Comparison of ENCODE assay signal across 8 cellular contexts in genomic region chr6:142802124-142802523, GRCh38.
DNase-seq lines count a peak whose midpoint lies in the region; ATAC-seq, FAIRE-seq and TF ChIP-seq lines count a peak whose summit lies in the region.

No MANE protein-coding gene starts in this region.

- peak overlapping the region; percentile 28 for H3K4me2 ChIP-seq in mammary epithelial cell (ENCODE audit: insufficient read depth, low read depth, low read length)

- dilution Hi-C loops in mammary epithelial cell (cut with HindIII; ENCODE audit: low sequenced_read_pairs), result no loop called here

- no peak for TF ChIP-seq CTCF in mammary epithelial cell (conservative IDR thresholded peaks at IDR 0.05 in 1 of 2, IDR thresholded peaks at IDR 0.05 in 1 of 2; ENCODE audit: extremely low read depth in 1 of 2, insufficient read depth in 1 of 2, low read depth in 1 of 2, low read length in 2 of 2)
- TF ChIP-seq CTCF in omental fat pad (IDR thresholded peaks at IDR 0.05), result no peak

- peak overlapping the region; percentile 78 for H3K27ac ChIP-seq in mammary epithelial cell (ENCODE audit: insufficient read depth, low read depth, low read length)

- H3K4me3 ChIP-seq in MG63 (no peak overlapping the region), mammary epithelial cell (replicated peaks in 1 of 3; ENCODE audit: insufficient read depth in 1 of 3, low read depth in 2 of 3, low read length in 3 of 3) (no peak overlapping the region)

- CTCF ChIA-PET in mammary epithelial cell (lab: Charles Lee; ENCODE audit: low non-redundant PET), result no interaction called here

- DNase-seq in GM18507 (ENCODE audit: extremely low spot score, insufficient read length, low read depth) (no peak), MG63 (peak; percentile 84), mammary epithelial cell (peak; percentile 98), omental fat pad (ENCODE audit: low spot score) (no peak), COLO668 (lab: John Stamatoyannopoulos, UW; ENCODE audit: unreplicated experiment) (no peak), NCI-H1092 (lab: John Stamatoyannopoulos, UW) (no peak), SK-N-DZ (ENCODE audit: low spot score) (no peak)

- peak; percentile 60 for FAIRE-seq in GM18507 (lab: Jason Lieb, UNC)

- ATAC-seq in omental fat pad (ENCODE audit: low FRiP score), result peak; percentile 77
- no peak for ATAC-seq in GM21737 (IDR thresholded peaks at IDR 0.05; ENCODE audit: unreplicated experiment)

- H3K27me3 ChIP-seq in MG63, result no peaks in the 10 kb centered on the region
- H3K27me3 ChIP-seq in mammary epithelial cell (ENCODE audit: insufficient read depth, low read length), result no peaks in the 10 kb centered on the region

- H2AFZ ChIP-seq in mammary epithelial cell (ENCODE audit: low read depth, low read length), result no peak overlapping the region

- H3K9me3 ChIP-seq in MG63 (no peaks in the 10 kb centered on the region), mammary epithelial cell (replicated peaks; ENCODE audit: insufficient read depth, low read length) (no peaks in the 10 kb centered on the region)

- in situ Hi-C loops in mammary epithelial cell (cut with MboI; ENCODE audit: low sequenced_read_pairs in 2 of 2), result no loop called here

- intact Hi-C loops in mammary epithelial cell (cut with micrococcal nuclease), result loop anchor here (1.0 to 2.0 kb wide), 2 partner anchors 31 to 143 kb away; partner anchors contain the start of gene HIVEP2

- WGBS in mammary epithelial cell (ENCODE audit: low coverage, missing lambda C conversion rate), result 10% methylated on average over 1 of the region's 1 CpG

- H3K79me2 ChIP-seq in mammary epithelial cell (ENCODE audit: insufficient read depth, low read length), result peaks cover 34% of the 10 kb centered on the region

- BruUV-seq in mammary epithelial cell (replicated peaks; lab: Mats Ljungman, UMichigan), result no TSS peak

- no peaks in the 10 kb centered on the region for H4K20me1 ChIP-seq in mammary epithelial cell (ENCODE audit: insufficient read depth, low read length)

- H3K36me3 ChIP-seq in MG63 (no peaks in the 10 kb centered on the region), mammary epithelial cell (ENCODE audit: insufficient read depth, low read length) (no peaks in the 10 kb centered on the region)

- peaks cover 9% of the 10 kb centered on the region for H3K4me1 ChIP-seq in mammary epithelial cell (ENCODE audit: insufficient read depth, low read length)

- H3K9ac ChIP-seq in mammary epithelial cell (ENCODE audit: insufficient read depth, low read length), result no peak overlapping the region

Comparison
In these comparisons a context has a peak if more than half of its experiments do, and no peak if none do; other contexts are left out.
1. DNase-seq: peak in MG63 (single experiment) and mammary epithelial cell (single experiment); none in GM18507 (single experiment), omental fat pad (single experiment), COLO668 (single experiment), NCI-H1092 (single experiment) and SK-N-DZ (single experiment).